ENCODE assay signal across 8 cellular contexts in genomic region chr3:184314363-184314699, GRCh38. TPM values are rescaled to one million over a fixed set of nuclear protein-coding genes. Genes with fewer than 3 reads are reported as not detected.
DNase-seq lines count a peak whose midpoint lies in the region; ATAC-seq and TF ChIP-seq lines count a peak whose summit lies in the region.

Gene EIF4G1 (plus strand): TSS chr3:184314606. CDS start chr3:184315797, 1,191 bp downstream.

- H3K4me1 ChIP-seq in right lobe of liver, result peaks cover 0 to 30% (median 13%) of the 10 kb centered on the region in 4 donors

- intact Hi-C loops in right lobe of liver (cut with DNase I), result no loop called here

- no peaks in the 10 kb centered on the region for H3K9me3 ChIP-seq in right lobe of liver

- peak; percentile 61 for TF ChIP-seq POLR2A in right lobe of liver (IDR thresholded peaks at IDR 0.05)

- no peak for TF ChIP-seq CTCF in C4-2B (conservative IDR thresholded peaks at IDR 0.05)
- no peak for TF ChIP-seq CTCF in right lobe of liver (IDR thresholded peaks at IDR 0.05)

- H3K36me3 ChIP-seq in right lobe of liver, result peaks cover 0 to 14% (median 3%) of the 10 kb centered on the region in 4 donors

- peak; percentile 84 for ATAC-seq in GM19397 (IDR thresholded peaks at IDR 0.05; ENCODE audit: unreplicated experiment)
- peak; percentile 86 for ATAC-seq in HG03565 (IDR thresholded peaks at IDR 0.05; ENCODE audit: unreplicated experiment)
- peak; percentile 75 to 85 (median 82) for ATAC-seq in right lobe of liver

- no peaks in the 10 kb centered on the region for H3K27me3 ChIP-seq in right lobe of liver

- 0% methylated on average over 5 of the region's 40 CpGs for WGBS in right lobe of liver (ENCODE audit: insufficient coverage, low coverage, low lambda C conversion rate, missing lambda C conversion rate)

- peak within 1 kb of the TSS; percentile 93 to 98 (median 96) for H3K4me3 ChIP-seq in right lobe of liver

- H3K27ac ChIP-seq in C4-2B (peak within 1 kb of the TSS; percentile 95), right lobe of liver (peak within 1 kb of the TSS; percentile 78 to 94 (median 84))

- DNase-seq in NCI-H774 (lab: John Stamatoyannopoulos, UW) (peak; percentile 99), dermis microvascular lymphatic vessel endothelial cell (ENCODE audit: low read depth in 2 of 2) (peak; percentile 85 to 96), right lobe of liver (peak; percentile 96 to 97 (median 96))
- DNase-seq in activated CD4-positive, alpha-beta T cell treated with anti-CD3 and anti-CD28 coated beads, Interleukin-2, amount 50 U/mL, for 48 hours, result peak; percentile 93 to 94
- DNase-seq in stimulated activated CD4-positive, alpha-beta T cell treated with anti-CD3 and anti-CD28 coated beads, Interleukin-4, amount 100 ng/mL, for 4 hours, result peak; percentile 90 to 93

RNA-seq across cellular contexts. Expression of gene EIF4G1, which starts in this region (rescaled TPM):
- total RNA-seq in dermis microvascular lymphatic vessel endothelial cell (212 and 278 TPM in 2 replicates), right lobe of liver (100 to 1,000 TPM; 262 to 368 (median 291) TPM)

Comparison
In these comparisons a context has a peak if more than half of its experiments do, and no peak if none do; other contexts are left out.
1. Peak in every context shown above with its lines: DNase-seq, ATAC-seq, H3K4me3 ChIP-seq and H3K27ac ChIP-seq.